In the genomic region with DNA sequence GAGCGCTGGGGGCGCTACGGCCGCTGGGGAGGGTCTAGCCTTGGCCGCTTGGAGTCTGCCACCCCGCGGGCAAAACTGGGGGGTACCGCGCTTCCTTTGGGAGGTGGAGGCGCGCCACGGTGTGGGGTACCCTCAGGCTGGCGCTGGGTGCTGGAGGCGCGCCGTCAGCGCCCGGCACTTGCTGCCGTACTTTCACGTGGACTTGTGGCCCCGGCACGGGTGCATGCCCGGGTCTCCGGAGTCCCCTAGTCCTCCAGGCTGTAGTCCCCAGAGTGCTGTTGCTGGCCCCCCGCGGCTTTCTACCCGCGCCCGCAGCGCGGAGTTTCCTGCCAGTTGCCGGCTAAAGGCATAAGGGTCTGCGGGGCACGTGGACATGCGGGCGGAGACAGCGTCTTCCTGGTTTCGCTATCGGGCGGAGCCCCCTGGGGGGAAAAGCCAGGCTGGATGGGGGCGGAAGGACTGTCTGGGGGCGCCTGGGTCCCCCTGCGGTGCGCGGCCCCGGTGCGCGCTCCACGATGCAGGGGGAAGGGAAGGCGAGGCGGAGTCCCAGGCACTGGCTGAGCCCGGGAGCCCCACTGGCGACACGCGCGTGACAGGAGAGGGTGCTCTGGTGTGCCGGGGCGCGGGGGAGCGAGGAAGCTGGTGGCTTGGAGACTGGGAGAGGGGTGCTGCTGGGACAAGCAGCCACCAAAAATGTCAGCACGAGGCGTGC, we compare ENCODE assay signal across 1 cellular context.
TF ChIP-seq lines count a peak whose summit lies in the region.

No MANE protein-coding gene starts in this region.

TF ChIP-seq in HCT116, 20 proteins besides CTCF, POLR2A, EP300 and RAD21 (continued from another document):
- TF ChIP-seq, protein P1, sequence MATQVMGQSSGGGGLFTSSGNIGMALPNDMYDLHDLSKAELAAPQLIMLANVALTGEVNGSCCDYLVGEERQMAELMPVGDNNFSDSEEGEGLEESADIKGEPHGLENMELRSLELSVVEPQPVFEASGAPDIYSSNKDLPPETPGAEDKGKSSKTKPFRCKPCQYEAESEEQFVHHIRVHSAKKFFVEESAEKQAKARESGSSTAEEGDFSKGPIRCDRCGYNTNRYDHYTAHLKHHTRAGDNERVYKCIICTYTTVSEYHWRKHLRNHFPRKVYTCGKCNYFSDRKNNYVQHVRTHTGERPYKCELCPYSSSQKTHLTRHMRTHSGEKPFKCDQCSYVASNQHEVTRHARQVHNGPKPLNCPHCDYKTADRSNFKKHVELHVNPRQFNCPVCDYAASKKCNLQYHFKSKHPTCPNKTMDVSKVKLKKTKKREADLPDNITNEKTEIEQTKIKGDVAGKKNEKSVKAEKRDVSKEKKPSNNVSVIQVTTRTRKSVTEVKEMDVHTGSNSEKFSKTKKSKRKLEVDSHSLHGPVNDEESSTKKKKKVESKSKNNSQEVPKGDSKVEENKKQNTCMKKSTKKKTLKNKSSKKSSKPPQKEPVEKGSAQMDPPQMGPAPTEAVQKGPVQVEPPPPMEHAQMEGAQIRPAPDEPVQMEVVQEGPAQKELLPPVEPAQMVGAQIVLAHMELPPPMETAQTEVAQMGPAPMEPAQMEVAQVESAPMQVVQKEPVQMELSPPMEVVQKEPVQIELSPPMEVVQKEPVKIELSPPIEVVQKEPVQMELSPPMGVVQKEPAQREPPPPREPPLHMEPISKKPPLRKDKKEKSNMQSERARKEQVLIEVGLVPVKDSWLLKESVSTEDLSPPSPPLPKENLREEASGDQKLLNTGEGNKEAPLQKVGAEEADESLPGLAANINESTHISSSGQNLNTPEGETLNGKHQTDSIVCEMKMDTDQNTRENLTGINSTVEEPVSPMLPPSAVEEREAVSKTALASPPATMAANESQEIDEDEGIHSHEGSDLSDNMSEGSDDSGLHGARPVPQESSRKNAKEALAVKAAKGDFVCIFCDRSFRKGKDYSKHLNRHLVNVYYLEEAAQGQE (IDR thresholded peaks at IDR 0.05; ENCODE audit: low read depth) = no peak
- TF ChIP-seq ELF1 (IDR thresholded peaks at IDR 0.05; ENCODE audit: borderline replicate concordance, low read depth) (no peak), ZFX (IDR thresholded peaks at IDR 0.05) (no peak), CEBPB (IDR thresholded peaks at IDR 0.05; ENCODE audit: low read depth) (no peak), JUND (IDR thresholded peaks at IDR 0.05) (no peak)
TF ChIP-seq in HCT116: peak in this region for 3.
